Comparison of ENCODE assay signal across 5 cellular contexts in genomic region chr18:52554180-52554579, GRCh38.
"Had no signal": no experiment of that assay in that cellular context is flagged by ENCODE, and none has a peak within 500 bp of the region (broad histone marks: within the 10 kb centered on the region; RNA-seq: fewer than 3 reads in every experiment).

No MANE protein-coding gene starts in this region.

- H3K27ac ChIP-seq: HL-60 had no signal

- H3K4me3 ChIP-seq: K562 had no signal

- DNase-seq: IMR-90, KBM-7, KG1 had no signal
